1 cellular context compared by ENCODE assay signal in genomic region chr1:41661428-41662060, GRCh38.
A peak's percentile ranks its signal among the peaks of the same experiment; 100 is the strongest.
TF ChIP-seq lines count a peak whose summit lies in the region.

No MANE protein-coding gene starts in this region.

TF ChIP-seq in HEK293, 187 proteins besides CTCF, POLR2A, EP300 and RAD21 (continued from another document):
- TF ChIP-seq ZBTB10 (tag by site-specific recombination; IDR thresholded peaks at IDR 0.05) (no peak), ZEB2 (tag by site-specific recombination; IDR thresholded peaks at IDR 0.05) (0 out of 2 replicates have a peak, but pooled peaks have one; percentile 20), ZXDB (tag by site-specific recombination; IDR thresholded peaks at IDR 0.05) (no peak), ZNF837 (tag by site-specific recombination; IDR thresholded peaks at IDR 0.05) (0 out of 2 replicates have a peak, but pooled peaks have one; percentile 69), ZNF571 (tag by site-specific recombination; IDR thresholded peaks at IDR 0.05) (no peak), ZBTB8A (tag by site-specific recombination; IDR thresholded peaks at IDR 0.05) (peak; percentile 73), ZBTB26 (tag by site-specific recombination; optimal IDR thresholded peaks at IDR 0.05) (peak; percentile 86), ZNF132 (tag by site-specific recombination; IDR thresholded peaks at IDR 0.05; ENCODE audit: borderline replicate concordance) (no peak)
